ENCODE assay signal across 12 cellular contexts in the genomic region with DNA sequence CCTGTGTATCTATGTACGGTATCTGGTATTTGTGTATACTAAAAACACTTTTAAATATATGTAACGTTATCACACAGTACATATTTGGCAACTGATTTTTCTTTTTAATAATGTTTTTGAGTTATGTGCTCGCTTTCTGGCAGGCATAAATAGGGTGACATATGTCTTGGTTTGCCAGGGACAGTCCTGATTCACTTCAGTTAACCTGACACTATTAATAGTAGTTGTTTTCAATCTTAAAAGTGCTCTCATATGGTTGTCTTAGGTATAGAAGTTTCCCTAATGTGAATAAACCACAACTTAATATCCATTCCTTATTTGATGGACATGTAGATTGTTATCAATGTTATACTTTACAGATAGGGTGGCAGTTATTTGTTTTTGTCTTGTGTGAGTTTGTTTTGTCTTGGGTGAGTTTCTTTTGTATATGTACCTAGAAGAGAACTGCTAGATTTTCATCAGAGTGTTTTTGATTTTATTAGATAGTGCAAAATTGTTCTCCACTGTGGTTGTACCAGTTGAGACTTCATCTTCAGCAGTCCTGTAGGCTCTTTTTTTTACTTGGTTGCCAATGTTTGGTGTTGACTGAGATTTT. TPM values are rescaled to one million over a fixed set of nuclear protein-coding genes. Genes with fewer than 3 reads are reported as not detected.
A peak's percentile ranks its signal among the peaks of the same experiment; 100 is the strongest.
DNase-seq lines count a peak whose midpoint lies in the region; ATAC-seq and TF ChIP-seq lines count a peak whose summit lies in the region.
"Had no signal": no experiment of that assay in that cellular context is flagged by ENCODE, and none has a peak within 500 bp of the region (broad histone marks: within the 10 kb centered on the region; RNA-seq: fewer than 3 reads in every experiment).

No MANE protein-coding gene starts in this region.

- intact Hi-C loops in PC-3 (cut with micrococcal nuclease) = no loop called here
- intact Hi-C loops in prostate gland (cut with DNase I) = no loop called here

- ATAC-seq in DND-41 (ENCODE audit: insufficient read depth, low read depth) (no peak), GM19463 (IDR thresholded peaks at IDR 0.05; ENCODE audit: unreplicated experiment) (peak; percentile 51), PC-3 (peak; percentile 32), memory B cell (ENCODE audit: low read depth) (no peak)
- ATAC-seq: foreskin keratinocyte, left colon had no signal

- H3K23me2 ChIP-seq in H9 (ENCODE audit: insufficient read length, low read depth, low read length, poor library complexity, severe bottlenecking) = no peaks in the 10 kb centered on the region

- H3K4me3 ChIP-seq in DND-41 (ENCODE audit: low read depth in 1 of 2, low read length in 2 of 2) (no peak overlapping the region), PC-3 (ENCODE audit: low read length) (no peak overlapping the region), prostate gland (no peak overlapping the region)

- H4K91ac ChIP-seq in H9 (ENCODE audit: insufficient read length, low read depth, low read length) = no peak overlapping the region

- no peak overlapping the region for H2AFZ ChIP-seq in DND-41 (ENCODE audit: low read depth, low read length)
- H2AFZ ChIP-seq in PC-3 (ENCODE audit: low read length) = no peak overlapping the region
- H2AFZ ChIP-seq in H9 (ENCODE audit: low read length) = no peak overlapping the region

- no peak overlapping the region for H2BK120ac ChIP-seq in H9 (ENCODE audit: low read depth, low read length, poor library complexity, severe bottlenecking)

- H3K9me2 ChIP-seq in PC-3 (replicated peaks; ENCODE audit: low read length) = no peaks in the 10 kb centered on the region

- H3K18ac ChIP-seq in H9 (ENCODE audit: insufficient read length, low read depth, low read length) = no peak overlapping the region

- H3K4me1 Mint-ChIP-seq in memory B cell (peaks cover 43% of the 10 kb centered on the region), H9 (peaks cover 63 to 69% of the 10 kb centered on the region in 2 experiments)

- no peak overlapping the region for H4K5ac ChIP-seq in H9 (ENCODE audit: insufficient read length, low read depth, low read length)

- no peak overlapping the region for H2BK12ac ChIP-seq in H9 (ENCODE audit: insufficient read length, low read depth, low read length)

- peak overlapping the region; percentile 29 for H3K27ac Mint-ChIP-seq in memory B cell
- H3K27ac Mint-ChIP-seq in H9 = peak overlapping the region in 1 of 3 experiments; percentile 10; a peak in 1 of 7 replicates

- H3K27me3 Mint-ChIP-seq in memory B cell (no peaks in the 10 kb centered on the region), H9 (ENCODE audit: low read depth) (no peaks in the 10 kb centered on the region)

- no TSS peak for BruUV-seq in PC-3 (replicated peaks; lab: Mats Ljungman, UMichigan)

- H3K4ac ChIP-seq in H9 (ENCODE audit: low read depth, low read length) = no peak overlapping the region

- no peak overlapping the region for H2AK5ac ChIP-seq in H9 (ENCODE audit: insufficient read length, low read length)

- H2BK15ac ChIP-seq in H9 (ENCODE audit: low read depth, low read length) = no peak overlapping the region

- H3K23ac ChIP-seq in H9 (ENCODE audit: insufficient read length, low read depth, low read length) = no peak overlapping the region

- no peak for TF ChIP-seq POLR2A in prostate gland (IDR thresholded peaks at IDR 0.05)

- H2BK5ac ChIP-seq in H9 (ENCODE audit: insufficient read length, low read length) = no peak overlapping the region

- no peak overlapping the region for H3K4me3 Mint-ChIP-seq in memory B cell
- H3K4me3 Mint-ChIP-seq in H9 = no peak overlapping the region; a peak in 1 of 5 replicates

- no peaks in the 10 kb centered on the region for H3K9me3 Mint-ChIP-seq in memory B cell
- H3K9me3 Mint-ChIP-seq in H9 = no peaks in the 10 kb centered on the region

- H3K4me2 ChIP-seq in DND-41 (ENCODE audit: insufficient read depth, low read length) (peak overlapping the region; percentile 38; the same call in 1 of the 2 replicates), PC-3 (ENCODE audit: low read length) (0 out of 2 replicates have a peak overlapping the region, but pooled peaks have one; percentile 3), H9 (ENCODE audit: insufficient read depth, insufficient read length, low read length) (no peak overlapping the region)

- H3K79me1 ChIP-seq in H9 (ENCODE audit: insufficient read depth, low read depth, low read length, poor library complexity, severe bottlenecking) = no peaks in the 10 kb centered on the region

- H3K36me3 Mint-ChIP-seq in memory B cell (peaks cover 24% of the 10 kb centered on the region), H9 (ENCODE audit: insufficient read depth in 1 of 3, low read depth in 3 of 3) (peaks cover 16 to 32% (median 32%) of the 10 kb centered on the region in 3 experiments; a peak in 6 of 7 replicates)

- H3K36me3 ChIP-seq in DND-41 (ENCODE audit: insufficient read depth, low read length) (peaks cover 54% of the 10 kb centered on the region), PC-3 (ENCODE audit: low read depth, low read length) (peaks cover 31% of the 10 kb centered on the region), prostate gland (no peaks in the 10 kb centered on the region)

- H2BK20ac ChIP-seq in H9 (ENCODE audit: low read depth, low read length, poor library complexity, severe bottlenecking) = no peak overlapping the region

- no peaks in the 10 kb centered on the region for H3K9me3 ChIP-seq in DND-41 (ENCODE audit: insufficient read depth, low read length, severe bottlenecking)
- no peaks in the 10 kb centered on the region for H3K9me3 ChIP-seq in PC-3 (ENCODE audit: low read length)
- no peaks in the 10 kb centered on the region for H3K9me3 ChIP-seq in H9 (ENCODE audit: control insufficient read depth, low read depth, low read length)
- H3K9me3 ChIP-seq in prostate gland = no peaks in the 10 kb centered on the region

- H3K27ac ChIP-seq in DND-41 (ENCODE audit: low read length) (no peak overlapping the region), PC-3 (ENCODE audit: low read length) (no peak overlapping the region), H9 (ENCODE audit: insufficient read length, low read depth, low read length) (no peak overlapping the region), prostate gland (no peak overlapping the region)
- H3K27ac ChIP-seq: foreskin keratinocyte had no signal

- H3K27me3 ChIP-seq in DND-41 (ENCODE audit: insufficient read depth, low read length, poor library complexity) (no peaks in the 10 kb centered on the region), PC-3 (ENCODE audit: low read length) (no peaks in the 10 kb centered on the region), H9 (ENCODE audit: insufficient read depth, low read length) (no peaks in the 10 kb centered on the region), prostate gland (replicated peaks; ENCODE audit: insufficient read depth) (no peaks in the 10 kb centered on the region)
- H3K27me3 ChIP-seq: foreskin keratinocyte had no signal

- no peaks in the 10 kb centered on the region for H3F3A ChIP-seq in PC-3 (ENCODE audit: low read length, unreplicated experiment)

- no peak overlapping the region for H4K8ac ChIP-seq in H9 (replicated peaks; ENCODE audit: insufficient read length, low read depth, low read length)

- H4K20me1 ChIP-seq in DND-41 (ENCODE audit: insufficient read depth, low read length) = peaks cover 92% of the 10 kb centered on the region
- peaks cover 97% of the 10 kb centered on the region for H4K20me1 ChIP-seq in PC-3 (ENCODE audit: low read length)
- no peaks in the 10 kb centered on the region for H4K20me1 ChIP-seq in H9 (ENCODE audit: control insufficient read depth, insufficient read depth, insufficient read length)

- peaks cover 60% of the 10 kb centered on the region for H3K4me1 ChIP-seq in DND-41 (ENCODE audit: insufficient read depth, low read length)
- H3K4me1 ChIP-seq in PC-3 (ENCODE audit: insufficient read depth, low read length) = peaks cover 24% of the 10 kb centered on the region
- no peaks in the 10 kb centered on the region; the same call in 1 of the 2 replicates for H3K4me1 ChIP-seq in H9 (ENCODE audit: insufficient read depth, low read length)
- H3K4me1 ChIP-seq in prostate gland (replicated peaks) = peaks cover 3% of the 10 kb centered on the region

- no peak overlapping the region for H3K14ac ChIP-seq in H9 (ENCODE audit: insufficient read depth, low read length)

- H3K56ac ChIP-seq in H9 (ENCODE audit: insufficient read length, low read depth, low read length) = no peak overlapping the region

- H3T11ph ChIP-seq in H9 (ENCODE audit: low read length) = no peak overlapping the region

- H3K79me2 ChIP-seq in DND-41 (ENCODE audit: insufficient read depth, low read length) = peaks cover 100% of the 10 kb centered on the region
- H3K79me2 ChIP-seq in PC-3 (ENCODE audit: low read length) = peaks cover 100% of the 10 kb centered on the region
- peaks cover 84% of the 10 kb centered on the region for H3K79me2 ChIP-seq in H9 (ENCODE audit: insufficient read depth, low read length)

- no peak for TF ChIP-seq CTCF in DND-41 (IDR thresholded peaks at IDR 0.05; ENCODE audit: borderline replicate concordance, extremely low read depth, low read length, poor library complexity, severe bottlenecking)
- TF ChIP-seq CTCF in PC-3 (conservative IDR thresholded peaks at IDR 0.05; ENCODE audit: low read depth, low read length) = no peak
- TF ChIP-seq CTCF in H9 (conservative IDR thresholded peaks at IDR 0.05) = no peak
- no peak for TF ChIP-seq CTCF in prostate gland (IDR thresholded peaks at IDR 0.05)

- no peak for DNase-seq in DND-41
- no peak for DNase-seq in PC-3
- DNase-seq in memory B cell (ENCODE audit: low spot score in 2 of 2) = no peak
- no peak for DNase-seq in H9
- no peak for DNase-seq in prostate gland (ENCODE audit: low spot score)
- no peak for DNase-seq in globus pallidus (ENCODE audit: low spot score)
- DNase-seq: activated effector memory CD4-positive, alpha-beta T cell treated with anti-CD3 and anti-CD28 coated beads, Interleukin-2, amount 50 U/mL, for 16 hours; foreskin keratinocyte; IMR-90; left colon; stimulated activated CD8-positive, alpha-beta memory T cell treated with anti-CD3 and anti-CD28 coated beads, Interleukin-4, amount 100 ng/mL, for 48 hours had no signal

- CTCF ChIA-PET in PC-3 (lab: Charles Lee) = no interaction called here

- H3K9ac ChIP-seq in DND-41 (ENCODE audit: low read depth, low read length) = no peak overlapping the region
- H3K9ac ChIP-seq in PC-3 (ENCODE audit: low read length) = no peak overlapping the region
- no peak overlapping the region for H3K9ac ChIP-seq in H9 (ENCODE audit: extremely low read depth, insufficient read length, low read length)

- no CpG with 5 or more reads among the region's 3 CpGs for WGBS in H9 (ENCODE audit: extremely low coverage, insufficient read length, low lambda C conversion rate)
- 63% methylated on average over 3 of the region's 3 CpGs for WGBS in prostate gland

- POLR2A ChIA-PET in PC-3 (lab: Charles Lee; ENCODE audit: unreplicated experiment) = no interaction called here

RNA-seq across cellular contexts. Expression of gene G3BP1, which starts 7.9 kb away (rescaled TPM):
- total RNA-seq in PC-3 (2014; rRNA removed) (133 and 157 TPM in 2 replicates), H9 (2021) (439 and 448 TPM in 2 replicates), prostate gland (100 to 1,000 TPM in 1 of 2 donors, 10 to 100 TPM in 1; 98.4 to 119 TPM)

RNA-seq across cellular contexts. Expression of gene ATOX1, which starts 21.2 kb away (rescaled TPM):
- 81.4 and 122 TPM in 2 replicates for total RNA-seq in PC-3 (2014; rRNA removed)
- 75.0 and 79.7 TPM in 2 replicates for total RNA-seq in H9 (2021)
- 100 to 1,000 TPM in 1 of 2 donors, 10 to 100 TPM in 1; 97.8 to 163 TPM for total RNA-seq in prostate gland

Comparison
In these comparisons a context has a peak if more than half of its experiments do, and no peak if none do; other contexts are left out.
1. ATAC-seq: peak in GM19463 (single experiment) and PC-3 (single experiment); none in DND-41 (single experiment) and memory B cell (single experiment).